Comparison of ENCODE assay signal across 1 cellular context in genomic region chr13:110294624-110295023, GRCh38.
A peak's percentile ranks its signal among the peaks of the same experiment; 100 is the strongest.
TF ChIP-seq lines count a peak whose summit lies in the region.

No MANE protein-coding gene starts in this region.

TF ChIP-seq in HepG2, 621 proteins besides CTCF, POLR2A, EP300 and RAD21:
- no peak for TF ChIP-seq PCBP1 (IDR thresholded peaks at IDR 0.05; ENCODE audit: borderline replicate concordance, low read depth, low read length)
- peak; percentile 86 to 95 for TF ChIP-seq MAFK (conservative IDR thresholded peaks at IDR 0.05 in 1 of 2, IDR thresholded peaks at IDR 0.05 in 1 of 2; ENCODE audit: low read length in 2 of 2)
- peak; percentile 86 for TF ChIP-seq MAFF (IDR thresholded peaks at IDR 0.05; ENCODE audit: low read depth, low read length)
TF ChIP-seq in HepG2: peak in this region for 2.
